ENCODE assay signal across 17 cellular contexts in the genomic region with DNA sequence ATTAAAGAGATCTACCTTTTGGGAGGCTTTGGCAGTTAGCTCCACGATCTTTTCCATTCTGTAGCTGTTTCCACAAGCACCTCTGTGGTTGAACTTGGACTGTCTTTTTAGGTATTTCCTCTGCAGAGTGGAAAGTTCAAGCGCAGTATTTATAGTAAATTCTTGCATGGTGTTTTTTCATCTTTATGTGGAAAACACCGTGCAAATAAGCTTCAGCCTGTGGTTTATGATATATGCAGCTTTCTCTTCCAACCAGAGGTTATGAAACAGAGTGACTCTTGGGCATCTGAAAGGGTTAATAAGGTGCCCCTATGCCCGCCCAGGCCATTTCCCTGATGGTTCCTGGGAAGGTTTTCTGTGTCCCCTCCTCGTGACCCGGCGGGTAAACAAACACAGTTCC. TPM values are rescaled to one million over a fixed set of nuclear protein-coding genes. Genes with fewer than 3 reads are reported as not detected.
A peak's percentile ranks its signal among the peaks of the same experiment; 100 is the strongest.
DNase-seq lines count a peak whose midpoint lies in the region; ATAC-seq and TF ChIP-seq lines count a peak whose summit lies in the region.
"Had no signal": no experiment of that assay in that cellular context is flagged by ENCODE, and none has a peak within 500 bp of the region (broad histone marks: within the 10 kb centered on the region; RNA-seq: fewer than 3 reads in every experiment).

No MANE protein-coding gene starts in this region.

- H3K56ac ChIP-seq in IMR-90 (ENCODE audit: extremely low read depth, insufficient read depth, low read length), result peak overlapping the region; percentile 34; the same call in 1 of the 2 replicates

- peaks cover 0 to under 1% of the 10 kb centered on the region in 2 donors for H3K9me3 Mint-ChIP-seq in stimulated activated naive B cell treated with anti-CD40 and anti-IgM and Interleukin-4, amounts not matched to agents 10 μg/mL and 1 μg/mL and 100 μg/mL, for 72 hours
- no peaks in the 10 kb centered on the region for H3K9me3 Mint-ChIP-seq in activated CD8-positive, alpha-beta T cell treated with anti-CD3 and anti-CD28 coated beads for 36 hours
- H3K9me3 Mint-ChIP-seq: activated naive CD8-positive, alpha-beta T cell treated with anti-CD3 and anti-CD28 coated beads for 36 hours; CD4-positive, alpha-beta memory T cell; natural killer cell treated with Interleukin-12 subunit alpha and Interleukin-12 subunit beta and Interleukin-15 and Interleukin-18, amount 100 ng/mL, for 72 hours had no signal

- peak overlapping the region; percentile 91 for H3K4ac ChIP-seq in IMR-90 (ENCODE audit: low read depth, low read length)

- TF ChIP-seq CTCF in IMR-90 (conservative IDR thresholded peaks at IDR 0.05; ENCODE audit: low read depth, low read length), result no peak
- no peak for TF ChIP-seq CTCF in activated CD8-positive, alpha-beta T cell treated with anti-CD3 and anti-CD28 coated beads for 36 hours (IDR thresholded peaks at IDR 0.05)

- TF ChIP-seq RAD21 in IMR-90 (IDR thresholded peaks at IDR 0.05; ENCODE audit: low read length), result no peak

- CTCF ChIA-PET in IMR-90 (lab: Yijun Ruan, JAX), result no interaction called here
- CTCF ChIA-PET in activated CD8-positive, alpha-beta T cell treated with anti-CD3 and anti-CD28 coated beads for 36 hours (lab: Charles Lee), result no interaction called here

- H3K14ac ChIP-seq in IMR-90 (replicated peaks; ENCODE audit: low read depth, low read length), result peak overlapping the region; percentile 12; the same call in 1 of the 2 replicates

- peaks cover 18% of the 10 kb centered on the region for H3K36me3 ChIP-seq in IMR-90 (ENCODE audit: control insufficient read depth, insufficient read depth, low read length)

- DNase-seq in DMS53 (lab: John Stamatoyannopoulos, UW), result peak; percentile 38
- DNase-seq in DMS53 treated with DMSO at 0.1 percent for 48 hours (lab: John Stamatoyannopoulos, UW; ENCODE audit: unreplicated experiment), result no peak
- peak; percentile 17 for DNase-seq in IMR-90
- DNase-seq in dermis blood vessel endothelial cell, result peak; percentile 11
- DNase-seq in stimulated activated naive B cell treated with anti-CD40 and anti-IgM and Interleukin-4, amounts not matched to agents 10 μg/mL and 1 μg/mL and 100 μg/mL, for 72 hours, result no peak
- DNase-seq in stimulated activated CD4-positive, alpha-beta T cell treated with anti-CD3 and anti-CD28 coated beads, Interleukin-4, amount 100 ng/mL, for 1 hour, result no peak
- DNase-seq in activated CD8-positive, alpha-beta T cell treated with anti-CD3 and anti-CD28 coated beads for 36 hours, result no peak
- DNase-seq: activated naive CD8-positive, alpha-beta T cell treated with anti-CD3 and anti-CD28 coated beads for 36 hours; activated T-cell treated with anti-CD3 and anti-CD28 coated beads for 4 hours; CD4-positive, alpha-beta memory T cell; stimulated activated naive CD4-positive, alpha-beta T cell had no signal

- ATAC-seq in IMR-90 (ENCODE audit: low read depth) (no peak), GM18520 (IDR thresholded peaks at IDR 0.05; ENCODE audit: unreplicated experiment) (no peak)
- ATAC-seq in stimulated activated naive B cell treated with anti-CD40 and anti-IgM and Interleukin-4, amounts not matched to agents 10 μg/mL and 1 μg/mL and 100 μg/mL, for 72 hours (replicated peaks), result peak in 1 of 2 donors; percentile 19
- ATAC-seq in activated CD8-positive, alpha-beta T cell treated with anti-CD3 and anti-CD28 coated beads for 36 hours, result no peak
- ATAC-seq: esophagus mucosa; natural killer cell treated with Interleukin-12 subunit alpha and Interleukin-12 subunit beta and Interleukin-15 and Interleukin-18, amount 100 ng/mL, for 72 hours; sciatic nerve had no signal

- in situ Hi-C loops in IMR-90 (cut with MboI; ENCODE audit: low sequenced_read_pairs), result loop anchor here (5.0 kb wide), 1 partner anchor 44 kb away; no protein-coding TSS in a partner anchor

- peak overlapping the region; percentile 29; the same call in 2 of the 3 replicates for H2BK15ac ChIP-seq in IMR-90 (ENCODE audit: low read depth, low read length)

- no peak for TF ChIP-seq POLR2A in IMR-90 (IDR thresholded peaks at IDR 0.05; ENCODE audit: low read depth, low read length)

- H3K36me3 Mint-ChIP-seq in stimulated activated naive B cell treated with anti-CD40 and anti-IgM and Interleukin-4, amounts not matched to agents 10 μg/mL and 1 μg/mL and 100 μg/mL, for 72 hours, result no peaks in the 10 kb centered on the region
- no peaks in the 10 kb centered on the region for H3K36me3 Mint-ChIP-seq in activated CD8-positive, alpha-beta T cell treated with anti-CD3 and anti-CD28 coated beads for 36 hours (ENCODE audit: low read depth)
- H3K36me3 Mint-ChIP-seq: activated naive CD8-positive, alpha-beta T cell treated with anti-CD3 and anti-CD28 coated beads for 36 hours; CD4-positive, alpha-beta memory T cell; natural killer cell treated with Interleukin-12 subunit alpha and Interleukin-12 subunit beta and Interleukin-15 and Interleukin-18, amount 100 ng/mL, for 72 hours had no signal

- BruUV-seq in IMR-90 (replicated peaks; lab: Mats Ljungman, UMichigan), result no TSS peak

- no peak overlapping the region for H3K4me3 Mint-ChIP-seq in stimulated activated naive B cell treated with anti-CD40 and anti-IgM and Interleukin-4, amounts not matched to agents 10 μg/mL and 1 μg/mL and 100 μg/mL, for 72 hours
- no peak overlapping the region for H3K4me3 Mint-ChIP-seq in activated CD8-positive, alpha-beta T cell treated with anti-CD3 and anti-CD28 coated beads for 36 hours
- H3K4me3 Mint-ChIP-seq: activated naive CD8-positive, alpha-beta T cell treated with anti-CD3 and anti-CD28 coated beads for 36 hours; CD4-positive, alpha-beta memory T cell; natural killer cell treated with Interleukin-12 subunit alpha and Interleukin-12 subunit beta and Interleukin-15 and Interleukin-18, amount 100 ng/mL, for 72 hours had no signal

- H2BK5ac ChIP-seq in IMR-90 (ENCODE audit: low read depth, low read length, poor library complexity, severe bottlenecking), result peak overlapping the region; percentile 76

- H3K27ac Mint-ChIP-seq in stimulated activated naive B cell treated with anti-CD40 and anti-IgM and Interleukin-4, amounts not matched to agents 10 μg/mL and 1 μg/mL and 100 μg/mL, for 72 hours, result peak overlapping the region; percentile 51
- H3K27ac Mint-ChIP-seq in activated CD8-positive, alpha-beta T cell treated with anti-CD3 and anti-CD28 coated beads for 36 hours, result no peak overlapping the region
- H3K27ac Mint-ChIP-seq: activated naive CD8-positive, alpha-beta T cell treated with anti-CD3 and anti-CD28 coated beads for 36 hours; CD4-positive, alpha-beta memory T cell; natural killer cell treated with Interleukin-12 subunit alpha and Interleukin-12 subunit beta and Interleukin-15 and Interleukin-18, amount 100 ng/mL, for 72 hours had no signal

- peaks cover 0 to 4% of the 10 kb centered on the region in 2 donors for H3K27me3 Mint-ChIP-seq in stimulated activated naive B cell treated with anti-CD40 and anti-IgM and Interleukin-4, amounts not matched to agents 10 μg/mL and 1 μg/mL and 100 μg/mL, for 72 hours
- no peaks in the 10 kb centered on the region for H3K27me3 Mint-ChIP-seq in activated CD8-positive, alpha-beta T cell treated with anti-CD3 and anti-CD28 coated beads for 36 hours

- H3K27ac ChIP-seq in IMR-90 (ENCODE audit: insufficient read depth, low read length), result peak overlapping the region; percentile 65; the same call in 1 of the 2 replicates
- H3K27ac ChIP-seq: 22Rv1 had no signal

- POLR2A ChIA-PET in IMR-90 (lab: Charles Lee; ENCODE audit: unreplicated experiment), result no interaction called here
- POLR2A ChIA-PET in activated CD8-positive, alpha-beta T cell treated with anti-CD3 and anti-CD28 coated beads for 36 hours (lab: Charles Lee), result no interaction called here

- H3K27me3 ChIP-seq in IMR-90 (ENCODE audit: control insufficient read depth, insufficient read depth, low read length), result no peaks in the 10 kb centered on the region

- peak overlapping the region; percentile 12 to 73; a peak in 3 of 4 replicates for H4K8ac ChIP-seq in IMR-90 (ENCODE audit: low read depth in 2 of 2, low read length in 2 of 2)

- peak overlapping the region; percentile 90 for H2BK120ac ChIP-seq in IMR-90 (ENCODE audit: low read depth, low read length)

- no CpG with 5 or more reads among the region's 7 CpGs for WGBS in IMR-90 (ENCODE audit: extremely low coverage in 2 of 2, insufficient read length in 1 of 2), 2 experiments

- H4K5ac ChIP-seq in IMR-90 (ENCODE audit: low read depth, low read length), result peak overlapping the region; percentile 34; the same call in 1 of the 2 replicates

- H3K23ac ChIP-seq in IMR-90 (ENCODE audit: low read depth, low read length), result peak overlapping the region; percentile 79; the same call in 1 of the 2 replicates

- H3K4me2 ChIP-seq in IMR-90 (ENCODE audit: low read depth, low read length), result peak overlapping the region; percentile 23; the same call in 1 of the 2 replicates

- H3K9me3 ChIP-seq in IMR-90 (ENCODE audit: control insufficient read depth, insufficient read depth, low read length), result no peaks in the 10 kb centered on the region

- no peak overlapping the region for H3K9ac ChIP-seq in IMR-90 (ENCODE audit: low read depth, low read length)

- peak overlapping the region; percentile 40; the same call in 1 of the 2 replicates for H2BK20ac ChIP-seq in IMR-90 (ENCODE audit: low read depth, low read length)

- peak overlapping the region; percentile 11; the same call in 1 of the 2 replicates for H2AK5ac ChIP-seq in IMR-90 (ENCODE audit: low read depth, low read length)

- no peak overlapping the region for H3K4me3 ChIP-seq in IMR-90 (ENCODE audit: insufficient read depth, low read depth, low read length)

- intact Hi-C loops in IMR-90 (cut with micrococcal nuclease), result no loop called here
- intact Hi-C loops in activated CD8-positive, alpha-beta T cell treated with anti-CD3 and anti-CD28 coated beads for 36 hours (cut with micrococcal nuclease), result no loop called here

- peaks cover 0 to 4% of the 10 kb centered on the region in 2 donors for H3K4me1 Mint-ChIP-seq in stimulated activated naive B cell treated with anti-CD40 and anti-IgM and Interleukin-4, amounts not matched to agents 10 μg/mL and 1 μg/mL and 100 μg/mL, for 72 hours
- no peaks in the 10 kb centered on the region for H3K4me1 Mint-ChIP-seq in activated CD8-positive, alpha-beta T cell treated with anti-CD3 and anti-CD28 coated beads for 36 hours (ENCODE audit: low read depth)
- H3K4me1 Mint-ChIP-seq: activated naive CD8-positive, alpha-beta T cell treated with anti-CD3 and anti-CD28 coated beads for 36 hours; CD4-positive, alpha-beta memory T cell had no signal

- H4K91ac ChIP-seq in IMR-90 (ENCODE audit: insufficient read depth, low read depth, low read length), result peak overlapping the region; percentile 56; the same call in 1 of the 2 replicates

- dilution Hi-C loops in IMR-90 (cut with HindIII; ENCODE audit: low sequenced_read_pairs, unreplicated experiment), result no loop called here

- H3K18ac ChIP-seq in IMR-90 (ENCODE audit: low read depth, low read length), result peak overlapping the region; percentile 71

- H3K79me1 ChIP-seq in IMR-90 (ENCODE audit: low read depth in 1 of 2, low read length in 2 of 2), result peaks cover 48 to 94% of the 10 kb centered on the region in 2 experiments

- no peak overlapping the region for H2AFZ ChIP-seq in IMR-90 (replicated peaks; ENCODE audit: low read length, poor library complexity)

- no peak overlapping the region for H2AK9ac ChIP-seq in IMR-90 (replicated peaks; ENCODE audit: low read depth, low read length, poor library complexity)

- peaks cover 47% of the 10 kb centered on the region for H3K4me1 ChIP-seq in IMR-90 (ENCODE audit: control insufficient read depth, insufficient read depth, low read length)

- peaks cover 12% of the 10 kb centered on the region for H4K20me1 ChIP-seq in IMR-90 (ENCODE audit: insufficient read depth, low read length)

- H3K9me1 ChIP-seq in IMR-90 (ENCODE audit: insufficient read depth, low read length), result peaks cover 40% of the 10 kb centered on the region

RNA-seq across cellular contexts. Expression of gene RNF113B, which starts 39.6 kb away (rescaled TPM):
- not detected in 2 replicates for total RNA-seq in IMR-90 (2012; rRNA removed)
- polyA plus RNA-seq in IMR-90 (2012; rRNA removed), result not detected in 2 replicates
- polyA plus RNA-seq in IMR-90 (2012; cell fraction: cytosol; rRNA removed), result not detected in 2 replicates
- polyA plus RNA-seq in IMR-90 (2012; cell fraction: nucleus; rRNA removed; ENCODE audit: low replicate concordance), result not detected in 2 replicates
- total RNA-seq in dermis blood vessel endothelial cell, result not detected in 2 replicates
- not detected for total RNA-seq in activated CD8-positive, alpha-beta T cell treated with anti-CD3 and anti-CD28 coated beads for 36 hours
- total RNA-seq: activated naive CD8-positive, alpha-beta T cell treated with anti-CD3 and anti-CD28 coated beads for 36 hours; CD4-positive, alpha-beta memory T cell; esophagus mucosa; natural killer cell treated with Interleukin-12 subunit alpha and Interleukin-12 subunit beta and Interleukin-15 and Interleukin-18, amount 100 ng/mL, for 72 hours; sciatic nerve; T-helper 1 cell treated with Interleukin-12 subunit alpha and Interleukin-12 subunit beta and Interleukin-4 antibody, amounts not matched to agents 30 ng/mL and 1 ng/mL, for 36 hours had no signal
- polyA plus RNA-seq: CD4-positive, alpha-beta memory T cell had no signal

Comparison
In these comparisons a context has a peak if more than half of its experiments do, and no peak if none do; other contexts are left out.
1. DNase-seq: peak in DMS53 (single experiment), IMR-90 (single experiment) and dermis blood vessel endothelial cell (single experiment); none in DMS53 treated with DMSO at 0.1 percent for 48 hours (single experiment), stimulated activated naive B cell treated with anti-CD40 and anti-IgM and Interleukin-4, amounts not matched to agents 10 μg/mL and 1 μg/mL and 100 μg/mL, for 72 hours (single experiment), stimulated activated CD4-positive, alpha-beta T cell treated with anti-CD3 and anti-CD28 coated beads, Interleukin-4, amount 100 ng/mL, for 1 hour (single experiment) and activated CD8-positive, alpha-beta T cell treated with anti-CD3 and anti-CD28 coated beads for 36 hours (single experiment).